ENCODE assay signal across 9 cellular contexts in the genomic region with DNA sequence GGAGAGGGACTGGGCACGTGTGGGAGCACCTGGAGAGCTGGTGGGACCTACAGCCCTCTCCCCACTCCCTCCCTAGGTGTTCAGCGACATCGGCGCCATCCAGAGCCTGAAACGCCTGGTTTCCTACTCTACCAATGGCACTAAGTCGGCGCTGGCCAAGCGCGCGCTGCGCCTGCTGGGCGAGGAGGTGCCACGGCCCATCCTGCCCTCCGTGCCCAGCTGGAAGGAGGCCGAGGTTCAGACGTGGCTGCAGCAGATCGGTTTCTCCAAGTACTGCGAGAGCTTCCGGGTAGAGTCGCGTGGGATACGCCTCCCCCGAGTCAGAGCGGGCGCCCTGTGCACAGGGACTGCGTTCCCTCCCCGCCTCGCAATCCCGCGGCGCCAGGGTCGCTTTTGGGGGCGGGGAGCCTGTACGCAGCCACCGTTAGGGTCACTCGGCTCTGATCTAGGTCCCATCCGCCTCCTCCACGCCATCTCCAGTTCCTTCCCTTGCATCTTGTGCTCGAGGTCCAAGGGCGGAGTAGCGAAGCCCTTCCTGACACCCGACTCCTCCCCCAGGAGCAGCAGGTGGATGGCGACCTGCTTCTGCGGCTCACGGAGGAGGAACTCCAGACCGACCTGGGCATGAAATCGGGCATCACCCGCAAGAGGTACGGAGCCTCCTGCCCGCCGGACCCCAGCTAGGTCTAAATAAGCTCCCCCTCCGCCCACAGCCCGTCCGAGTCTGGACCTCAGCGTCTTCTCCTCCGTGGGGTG. TPM values are rescaled to one million over a fixed set of nuclear protein-coding genes. Genes with fewer than 3 reads are reported as not detected.
DNase-seq lines count a peak whose midpoint lies in the region; ATAC-seq and TF ChIP-seq lines count a peak whose summit lies in the region.
"Had no signal": no experiment of that assay in that cellular context is flagged by ENCODE, and none has a peak within 500 bp of the region (broad histone marks: within the 10 kb centered on the region; RNA-seq: fewer than 3 reads in every experiment).

No MANE protein-coding gene starts in this region.

- H4K20me1 ChIP-seq in DOHH2 (ENCODE audit: control insufficient read depth, insufficient read depth, low read depth, low read length) (no peaks in the 10 kb centered on the region), Karpas-422 (ENCODE audit: insufficient read depth, low read depth, low read length) (0 out of 2 replicates have a peak, but pooled peaks cover 8% of the 10 kb centered on the region)

- H3K36me3 ChIP-seq in DOHH2 (ENCODE audit: control insufficient read depth, low read length) (peaks cover 2% of the 10 kb centered on the region; the same call in 1 of the 2 replicates), SK-N-MC (ENCODE audit: insufficient read depth, low read length) (no peaks in the 10 kb centered on the region), left lung (peaks cover 0 to 17% of the 10 kb centered on the region in 2 donors), Karpas-422 (ENCODE audit: insufficient read depth, low read length) (peaks cover 14% of the 10 kb centered on the region; the same call in 1 of the 2 replicates)

- DNase-seq in SK-N-MC (ENCODE audit: low read depth, low spot score) (no peak), left lung (peak; percentile 83 to 90), Karpas-422 (no peak)
- DNase-seq in activated naive CD8-positive, alpha-beta T cell treated with anti-CD3 and anti-CD28 coated beads, Interleukin-2, amount 50 U/mL, for 24 hours: peak; percentile 71
- peak; percentile 33 for DNase-seq in stimulated activated CD8-positive, alpha-beta memory T cell treated with anti-CD3 and anti-CD28 coated beads, Interleukin-12 subunit alpha, Interleukin-12 subunit beta, amount 100 ng/mL, for 24 hours (ENCODE audit: extremely low read depth)

- H3K27me3 ChIP-seq in DOHH2 (ENCODE audit: control insufficient read depth, low read length): no peaks in the 10 kb centered on the region
- peaks cover 0 to 34% of the 10 kb centered on the region in 2 donors for H3K27me3 ChIP-seq in left lung
- H3K27me3 ChIP-seq in Karpas-422 (ENCODE audit: low read length): no peaks in the 10 kb centered on the region

- intact Hi-C loops in left lung (cut with DNase I): no loop called here

- H3K4me1 Mint-ChIP-seq in activated naive CD8-positive, alpha-beta T cell treated with anti-CD3 and anti-CD28 coated beads, Interleukin-2, amount 50 U/mL, for 24 hours: peaks cover 25% of the 10 kb centered on the region

- H3K4me2 ChIP-seq in DOHH2 (ENCODE audit: low read length) (peak overlapping the region; percentile 6), Karpas-422 (ENCODE audit: low read depth, low read length, poor library complexity, severe bottlenecking) (no peak overlapping the region)

- H3K79me2 ChIP-seq in DOHH2 (ENCODE audit: control insufficient read depth, low read length) (no peaks in the 10 kb centered on the region), Karpas-422 (ENCODE audit: low read length) (peaks cover 19% of the 10 kb centered on the region)

- TF ChIP-seq CTCF in DOHH2 (IDR thresholded peaks at IDR 0.05; ENCODE audit: low read depth, low read length, poor library complexity, severe bottlenecking) (no peak), left lung (IDR thresholded peaks at IDR 0.05) (no peak)

- H3K36me3 Mint-ChIP-seq in activated naive CD8-positive, alpha-beta T cell treated with anti-CD3 and anti-CD28 coated beads, Interleukin-2, amount 50 U/mL, for 24 hours (ENCODE audit: low read depth): peaks cover 22% of the 10 kb centered on the region

- H3K9ac ChIP-seq in SK-N-MC (ENCODE audit: insufficient read length) (no peak overlapping the region), Karpas-422 (ENCODE audit: low read length) (no peak overlapping the region)

- peaks cover 2% of the 10 kb centered on the region for H3K27me3 Mint-ChIP-seq in activated naive CD8-positive, alpha-beta T cell treated with anti-CD3 and anti-CD28 coated beads, Interleukin-2, amount 50 U/mL, for 24 hours

- no peak overlapping the region for H2AFZ ChIP-seq in Karpas-422 (ENCODE audit: low read length)

- H3K4me3 ChIP-seq in DOHH2 (ENCODE audit: low read length): no peak overlapping the region
- peak overlapping the region; percentile 40; the same call in 1 of the 2 replicates for H3K4me3 ChIP-seq in SK-N-MC
- peak overlapping the region; percentile 34 to 61 for H3K4me3 ChIP-seq in left lung
- H3K4me3 ChIP-seq in Karpas-422 (ENCODE audit: low read length): no peak overlapping the region

- H3K9me3 ChIP-seq in DOHH2 (ENCODE audit: control insufficient read depth, insufficient read depth, low read length) (no peaks in the 10 kb centered on the region), SK-N-MC (ENCODE audit: low read depth, low read length) (no peaks in the 10 kb centered on the region), left lung (no peaks in the 10 kb centered on the region), Karpas-422 (ENCODE audit: low read length) (no peaks in the 10 kb centered on the region)

- no peak overlapping the region for H3K27ac ChIP-seq in DOHH2 (ENCODE audit: low read depth, low read length)
- no peak overlapping the region for H3K27ac ChIP-seq in SK-N-MC
- peak overlapping the region; percentile 48 to 63 for H3K27ac ChIP-seq in left lung
- H3K27ac ChIP-seq in Karpas-422 (ENCODE audit: low read length): no peak overlapping the region

- H3K4me3 Mint-ChIP-seq in activated naive CD8-positive, alpha-beta T cell treated with anti-CD3 and anti-CD28 coated beads, Interleukin-2, amount 50 U/mL, for 24 hours: peak overlapping the region; percentile 85
- H3K4me3 Mint-ChIP-seq: neural crest cell had no signal

- H3K27ac Mint-ChIP-seq in activated naive CD8-positive, alpha-beta T cell treated with anti-CD3 and anti-CD28 coated beads, Interleukin-2, amount 50 U/mL, for 24 hours: peak overlapping the region; percentile 39

- no peaks in the 10 kb centered on the region for H3K9me3 Mint-ChIP-seq in activated naive CD8-positive, alpha-beta T cell treated with anti-CD3 and anti-CD28 coated beads, Interleukin-2, amount 50 U/mL, for 24 hours
- H3K9me3 Mint-ChIP-seq: neural crest cell had no signal

- H3F3A ChIP-seq in DOHH2 (ENCODE audit: control insufficient read depth, insufficient read depth): no peaks in the 10 kb centered on the region

- peak; percentile 67 for ATAC-seq in HG02938 (IDR thresholded peaks at IDR 0.05; ENCODE audit: unreplicated experiment)
- ATAC-seq in activated naive CD8-positive, alpha-beta T cell treated with anti-CD3 and anti-CD28 coated beads, Interleukin-2, amount 50 U/mL, for 24 hours: peak; percentile 88
- ATAC-seq in left lung: peak; percentile 87
- no peak for ATAC-seq in GM18873 (IDR thresholded peaks at IDR 0.05; ENCODE audit: low FRiP score, unreplicated experiment)

- no peaks in the 10 kb centered on the region for H3K4me1 ChIP-seq in DOHH2 (ENCODE audit: control insufficient read depth, low read length)
- peaks cover 0 to 38% of the 10 kb centered on the region in 2 donors for H3K4me1 ChIP-seq in left lung
- no peaks in the 10 kb centered on the region for H3K4me1 ChIP-seq in Karpas-422 (ENCODE audit: low read length)

- no peaks in the 10 kb centered on the region for H3K9me2 ChIP-seq in DOHH2 (replicated peaks; ENCODE audit: control insufficient read depth, low read length)
- no peaks in the 10 kb centered on the region for H3K9me2 ChIP-seq in Karpas-422 (replicated peaks; ENCODE audit: insufficient read depth, low read length)

RNA-seq across cellular contexts. Expression of a gene that starts 13.0 kb away (rescaled TPM):
- total RNA-seq in left lung: 10 to 100 TPM; 12.9 to 19.9 TPM
- 23.9 and 26.9 TPM in 2 replicates for total RNA-seq in Karpas-422 (2014; rRNA removed; shearing (Covaris generic); ENCODE audit: low replicate concordance)

RNA-seq across cellular contexts. Expression of a gene that starts 14.4 kb away (rescaled TPM):
- total RNA-seq in left lung: 1 to 10 TPM in 1 of 2 donors, under 1 TPM in 1; 0.50 to 1.6 TPM
- 4.2 TPM in 1 of 2 replicates, not detected in the other for total RNA-seq in Karpas-422 (2014; rRNA removed; shearing (Covaris generic); ENCODE audit: low replicate concordance)

RNA-seq across cellular contexts. Expression of a gene that starts 19.5 kb away (rescaled TPM):
- not detected for total RNA-seq in left lung
- not detected in 2 replicates for total RNA-seq in Karpas-422 (2014; rRNA removed; shearing (Covaris generic); ENCODE audit: low replicate concordance)
- total RNA-seq: neural crest cell had no signal

RNA-seq across cellular contexts. Expression of a gene that starts 21.6 kb away (rescaled TPM):
- total RNA-seq in left lung: 10 to 100 TPM; 23.7 to 28.8 TPM
- total RNA-seq in Karpas-422 (2014; rRNA removed; shearing (Covaris generic); ENCODE audit: low replicate concordance): 2.0 and 5.0 TPM in 2 replicates

RNA-seq across cellular contexts. Expression of a gene that starts 27.1 kb away (rescaled TPM):
- 10 to 100 TPM; 65.6 to 76.8 TPM for total RNA-seq in left lung
- 71.1 and 98.3 TPM in 2 replicates for total RNA-seq in Karpas-422 (2014; rRNA removed; shearing (Covaris generic); ENCODE audit: low replicate concordance)

Comparison
In these comparisons a context has a peak if more than half of its experiments do, and no peak if none do; other contexts are left out.
1. H3K27ac ChIP-seq: peak in left lung (2 of 2); none in DOHH2 (single experiment), SK-N-MC (single experiment) and Karpas-422 (single experiment).
2. H3K4me3 ChIP-seq: peak in SK-N-MC (single experiment) and left lung (2 of 2); none in DOHH2 (single experiment) and Karpas-422 (single experiment).
3. DNase-seq: peak in activated naive CD8-positive, alpha-beta T cell treated with anti-CD3 and anti-CD28 coated beads, Interleukin-2, amount 50 U/mL, for 24 hours (single experiment), left lung (2 of 2) and stimulated activated CD8-positive, alpha-beta memory T cell treated with anti-CD3 and anti-CD28 coated beads, Interleukin-12 subunit alpha, Interleukin-12 subunit beta, amount 100 ng/mL, for 24 hours (single experiment); none in SK-N-MC (single experiment) and Karpas-422 (single experiment).